In genomic region chr1:205162301-205162700, GRCh38 we compare ENCODE assay signal across 12 cellular contexts.
"Had no signal": no experiment of that assay in that cellular context is flagged by ENCODE, and none has a peak within 500 bp of the region (broad histone marks: within the 10 kb centered on the region; RNA-seq: fewer than 3 reads in every experiment).

No MANE protein-coding gene starts in this region.

- H3K27ac ChIP-seq: breast epithelium, upper lobe of right lung had no signal

- H3K4me1 ChIP-seq: breast epithelium, upper lobe of right lung had no signal

- H3K36me3 ChIP-seq: breast epithelium had no signal

- H3K27me3 ChIP-seq: breast epithelium, upper lobe of right lung had no signal

- H3K4me3 ChIP-seq: breast epithelium, upper lobe of right lung had no signal

- ATAC-seq: sciatic nerve; SK-N-SH treated with all-trans-retinoic acid at 6 μM for 48 hours; stimulated activated naive CD8-positive, alpha-beta T cell treated with anti-CD3 and anti-CD28 coated beads, Interleukin-15, Interleukin-2, amounts not matched to agents 100 U/mL and 50 U/mL, for 24 hours; upper lobe of right lung had no signal

- H3K9me3 ChIP-seq: breast epithelium, upper lobe of right lung had no signal

- DNase-seq: activated CD4-positive, alpha-beta T cell treated with anti-CD3 and anti-CD28 coated beads, Interleukin-2, amount 50 U/mL, for 1 hour; activated CD4-positive, CD25-positive, alpha-beta regulatory T cell; activated T-cell treated with anti-CD3 and anti-CD28 coated beads for 4 hours; amygdala; kidney glomerular epithelial cell; naive B cell; stimulated activated CD4-positive, alpha-beta T cell treated with anti-CD3 and anti-CD28 coated beads, Interleukin-2, amount 100 ng/mL, for 24 hours; stimulated activated naive CD8-positive, alpha-beta T cell treated with anti-CD3 and anti-CD28 coated beads, Interleukin-15, Interleukin-2, amounts not matched to agents 100 U/mL and 50 U/mL, for 24 hours; upper lobe of right lung had no signal
